ENCODE assay signal across 1 cellular context in the genomic region with DNA sequence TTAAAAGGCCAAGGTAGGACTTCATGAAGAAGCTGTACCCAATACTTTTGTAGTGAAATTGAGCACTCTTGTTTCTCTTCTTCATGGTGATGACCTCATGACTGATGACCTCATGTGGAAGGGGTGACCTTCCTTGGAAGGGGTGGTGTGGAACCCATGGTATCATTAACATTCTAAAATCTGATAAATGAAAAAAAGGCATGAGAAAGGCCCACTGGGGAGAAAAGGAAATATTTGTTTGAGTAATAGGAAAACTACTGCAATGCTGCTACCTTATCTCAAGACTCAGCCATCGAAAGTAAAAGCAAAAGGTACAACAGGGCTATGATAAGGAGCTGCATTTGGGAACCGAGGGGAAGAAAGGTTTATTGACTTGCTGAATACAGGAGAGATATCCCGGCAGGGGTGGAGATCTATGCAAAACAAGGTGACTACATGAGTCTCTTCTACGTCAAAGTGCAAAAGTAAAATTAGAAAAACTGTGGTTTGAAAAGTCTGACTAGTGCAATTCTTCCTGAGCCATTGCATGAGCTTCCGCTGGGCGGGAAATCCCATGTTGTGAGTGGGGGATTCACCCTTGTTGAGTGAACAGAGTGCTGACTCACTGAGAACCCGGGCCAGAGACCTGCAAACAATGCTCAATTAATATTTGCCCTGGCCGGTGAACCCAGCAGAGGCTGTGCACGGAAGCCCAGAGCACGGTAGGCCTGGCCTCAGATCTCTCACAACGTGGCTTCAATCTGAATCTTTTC.
TF ChIP-seq lines count a peak whose summit lies in the region.

No MANE protein-coding gene starts in this region.

TF ChIP-seq in HepG2, 621 proteins besides CTCF, POLR2A, EP300 and RAD21 (continued from another document and continues in another):
- TF ChIP-seq, protein P1, sequence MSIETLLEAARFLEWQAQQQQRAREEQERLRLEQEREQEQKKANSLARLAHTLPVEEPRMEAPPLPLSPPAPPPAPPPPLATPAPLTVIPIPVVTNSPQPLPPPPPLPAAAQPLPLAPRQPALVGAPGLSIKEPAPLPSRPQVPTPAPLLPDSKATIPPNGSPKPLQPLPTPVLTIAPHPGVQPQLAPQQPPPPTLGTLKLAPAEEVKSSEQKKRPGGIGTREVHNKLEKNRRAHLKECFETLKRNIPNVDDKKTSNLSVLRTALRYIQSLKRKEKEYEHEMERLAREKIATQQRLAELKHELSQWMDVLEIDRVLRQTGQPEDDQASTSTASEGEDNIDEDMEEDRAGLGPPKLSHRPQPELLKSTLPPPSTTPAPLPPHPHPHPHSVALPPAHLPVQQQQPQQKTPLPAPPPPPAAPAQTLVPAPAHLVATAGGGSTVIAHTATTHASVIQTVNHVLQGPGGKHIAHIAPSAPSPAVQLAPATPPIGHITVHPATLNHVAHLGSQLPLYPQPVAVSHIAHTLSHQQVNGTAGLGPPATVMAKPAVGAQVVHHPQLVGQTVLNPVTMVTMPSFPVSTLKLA (IDR thresholded peaks at IDR 0.05), result no peak
- TF ChIP-seq ZNF775 (CRISPR knock-in tag; IDR thresholded peaks at IDR 0.05; ENCODE audit: borderline replicate concordance) (no peak), ZBTB49 (CRISPR knock-in tag; IDR thresholded peaks at IDR 0.05; ENCODE audit: borderline replicate concordance) (no peak), ZMYM3 (CRISPR knock-in tag; IDR thresholded peaks at IDR 0.05) (peak; percentile 57; the same call in 1 of the 2 replicates), TCF12 (IDR thresholded peaks at IDR 0.05) (no peak), TCF12 (CRISPR knock-in tag; IDR thresholded peaks at IDR 0.05) (peak; percentile 89; the same call in 1 of the 2 replicates), RBAK (CRISPR knock-in tag; IDR thresholded peaks at IDR 0.05) (no peak), ZSCAN20 (CRISPR knock-in tag; IDR thresholded peaks at IDR 0.05; ENCODE audit: borderline replicate concordance) (peak; percentile 93; the same call in 1 of the 2 replicates), ZNF124 (CRISPR knock-in tag; IDR thresholded peaks at IDR 0.05) (peak; percentile 75; the same call in 1 of the 2 replicates), ZNF335 (CRISPR knock-in tag; IDR thresholded peaks at IDR 0.05) (peak; percentile 31; the same call in 1 of the 2 replicates), ZNF296 (CRISPR knock-in tag; conservative IDR thresholded peaks at IDR 0.05) (no peak), ZNF160 (CRISPR knock-in tag; IDR thresholded peaks at IDR 0.05) (0 out of 2 replicates have a peak, but pooled peaks have one; percentile 70), ZNF749 (CRISPR knock-in tag; IDR thresholded peaks at IDR 0.05; ENCODE audit: borderline replicate concordance) (0 out of 2 replicates have a peak, but pooled peaks have one; percentile 41), ARNT (IDR thresholded peaks at IDR 0.05) (no peak), FOXC1 (CRISPR knock-in tag; IDR thresholded peaks at IDR 0.05; ENCODE audit: borderline replicate concordance) (0 out of 2 replicates have a peak, but pooled peaks have one; percentile 35), DMTF1 (CRISPR knock-in tag; IDR thresholded peaks at IDR 0.05) (no peak), ZNF879 (CRISPR knock-in tag; IDR thresholded peaks at IDR 0.05) (peak; percentile 71; the same call in 1 of the 2 replicates), MIER2 (CRISPR knock-in tag; IDR thresholded peaks at IDR 0.05) (no peak; the same call in 1 of the 2 replicates), SIN3A (IDR thresholded peaks at IDR 0.05; ENCODE audit: borderline replicate concordance, low read depth, low read length) (0 out of 2 replicates have a peak, but pooled peaks have one; percentile 69), NFAT5 (CRISPR knock-in tag; IDR thresholded peaks at IDR 0.05) (no peak)
- TF ChIP-seq, protein P2, sequence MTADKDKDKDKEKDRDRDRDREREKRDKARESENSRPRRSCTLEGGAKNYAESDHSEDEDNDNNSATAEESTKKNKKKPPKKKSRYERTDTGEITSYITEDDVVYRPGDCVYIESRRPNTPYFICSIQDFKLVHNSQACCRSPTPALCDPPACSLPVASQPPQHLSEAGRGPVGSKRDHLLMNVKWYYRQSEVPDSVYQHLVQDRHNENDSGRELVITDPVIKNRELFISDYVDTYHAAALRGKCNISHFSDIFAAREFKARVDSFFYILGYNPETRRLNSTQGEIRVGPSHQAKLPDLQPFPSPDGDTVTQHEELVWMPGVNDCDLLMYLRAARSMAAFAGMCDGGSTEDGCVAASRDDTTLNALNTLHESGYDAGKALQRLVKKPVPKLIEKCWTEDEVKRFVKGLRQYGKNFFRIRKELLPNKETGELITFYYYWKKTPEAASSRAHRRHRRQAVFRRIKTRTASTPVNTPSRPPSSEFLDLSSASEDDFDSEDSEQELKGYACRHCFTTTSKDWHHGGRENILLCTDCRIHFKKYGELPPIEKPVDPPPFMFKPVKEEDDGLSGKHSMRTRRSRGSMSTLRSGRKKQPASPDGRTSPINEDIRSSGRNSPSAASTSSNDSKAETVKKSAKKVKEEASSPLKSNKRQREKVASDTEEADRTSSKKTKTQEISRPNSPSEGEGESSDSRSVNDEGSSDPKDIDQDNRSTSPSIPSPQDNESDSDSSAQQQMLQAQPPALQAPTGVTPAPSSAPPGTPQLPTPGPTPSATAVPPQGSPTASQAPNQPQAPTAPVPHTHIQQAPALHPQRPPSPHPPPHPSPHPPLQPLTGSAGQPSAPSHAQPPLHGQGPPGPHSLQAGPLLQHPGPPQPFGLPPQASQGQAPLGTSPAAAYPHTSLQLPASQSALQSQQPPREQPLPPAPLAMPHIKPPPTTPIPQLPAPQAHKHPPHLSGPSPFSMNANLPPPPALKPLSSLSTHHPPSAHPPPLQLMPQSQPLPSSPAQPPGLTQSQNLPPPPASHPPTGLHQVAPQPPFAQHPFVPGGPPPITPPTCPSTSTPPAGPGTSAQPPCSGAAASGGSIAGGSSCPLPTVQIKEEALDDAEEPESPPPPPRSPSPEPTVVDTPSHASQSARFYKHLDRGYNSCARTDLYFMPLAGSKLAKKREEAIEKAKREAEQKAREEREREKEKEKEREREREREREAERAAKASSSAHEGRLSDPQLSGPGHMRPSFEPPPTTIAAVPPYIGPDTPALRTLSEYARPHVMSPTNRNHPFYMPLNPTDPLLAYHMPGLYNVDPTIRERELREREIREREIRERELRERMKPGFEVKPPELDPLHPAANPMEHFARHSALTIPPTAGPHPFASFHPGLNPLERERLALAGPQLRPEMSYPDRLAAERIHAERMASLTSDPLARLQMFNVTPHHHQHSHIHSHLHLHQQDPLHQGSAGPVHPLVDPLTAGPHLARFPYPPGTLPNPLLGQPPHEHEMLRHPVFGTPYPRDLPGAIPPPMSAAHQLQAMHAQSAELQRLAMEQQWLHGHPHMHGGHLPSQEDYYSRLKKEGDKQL (CRISPR knock-in tag; IDR thresholded peaks at IDR 0.05; ENCODE audit: low read depth), result peak; percentile 69
- TF ChIP-seq, protein P3, sequence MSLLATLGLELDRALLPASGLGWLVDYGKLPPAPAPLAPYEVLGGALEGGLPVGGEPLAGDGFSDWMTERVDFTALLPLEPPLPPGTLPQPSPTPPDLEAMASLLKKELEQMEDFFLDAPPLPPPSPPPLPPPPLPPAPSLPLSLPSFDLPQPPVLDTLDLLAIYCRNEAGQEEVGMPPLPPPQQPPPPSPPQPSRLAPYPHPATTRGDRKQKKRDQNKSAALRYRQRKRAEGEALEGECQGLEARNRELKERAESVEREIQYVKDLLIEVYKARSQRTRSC (CRISPR knock-in tag; IDR thresholded peaks at IDR 0.05; ENCODE audit: low read depth), result no peak
- TF ChIP-seq, protein P4, sequence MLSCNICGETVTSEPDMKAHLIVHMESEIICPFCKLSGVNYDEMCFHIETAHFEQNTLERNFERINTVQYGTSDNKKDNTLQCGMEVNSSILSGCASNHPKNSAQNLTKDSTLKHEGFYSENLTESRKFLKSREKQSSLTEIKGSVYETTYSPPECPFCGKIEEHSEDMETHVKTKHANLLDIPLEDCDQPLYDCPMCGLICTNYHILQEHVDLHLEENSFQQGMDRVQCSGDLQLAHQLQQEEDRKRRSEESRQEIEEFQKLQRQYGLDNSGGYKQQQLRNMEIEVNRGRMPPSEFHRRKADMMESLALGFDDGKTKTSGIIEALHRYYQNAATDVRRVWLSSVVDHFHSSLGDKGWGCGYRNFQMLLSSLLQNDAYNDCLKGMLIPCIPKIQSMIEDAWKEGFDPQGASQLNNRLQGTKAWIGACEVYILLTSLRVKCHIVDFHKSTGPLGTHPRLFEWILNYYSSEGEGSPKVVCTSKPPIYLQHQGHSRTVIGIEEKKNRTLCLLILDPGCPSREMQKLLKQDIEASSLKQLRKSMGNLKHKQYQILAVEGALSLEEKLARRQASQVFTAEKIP (CRISPR knock-in tag; IDR thresholded peaks at IDR 0.05; ENCODE audit: borderline replicate concordance), result no peak
- TF ChIP-seq, protein P5, sequence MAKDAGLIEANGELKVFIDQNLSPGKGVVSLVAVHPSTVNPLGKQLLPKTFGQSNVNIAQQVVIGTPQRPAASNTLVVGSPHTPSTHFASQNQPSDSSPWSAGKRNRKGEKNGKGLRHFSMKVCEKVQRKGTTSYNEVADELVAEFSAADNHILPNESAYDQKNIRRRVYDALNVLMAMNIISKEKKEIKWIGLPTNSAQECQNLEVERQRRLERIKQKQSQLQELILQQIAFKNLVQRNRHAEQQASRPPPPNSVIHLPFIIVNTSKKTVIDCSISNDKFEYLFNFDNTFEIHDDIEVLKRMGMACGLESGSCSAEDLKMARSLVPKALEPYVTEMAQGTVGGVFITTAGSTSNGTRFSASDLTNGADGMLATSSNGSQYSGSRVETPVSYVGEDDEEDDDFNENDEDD (CRISPR knock-in tag; IDR thresholded peaks at IDR 0.05; ENCODE audit: borderline replicate concordance), result peak; percentile 99
